Comparison of ENCODE assay signal across 2 cellular contexts in genomic region chr1:18091660-18092446, GRCh38.
TF ChIP-seq lines count a peak whose summit lies in the region.

No MANE protein-coding gene starts in this region.

TF ChIP-seq in IMR-90, 13 proteins besides CTCF, POLR2A, EP300 and RAD21 (continued from another document):
- no peak for TF ChIP-seq ELK1 (IDR thresholded peaks at IDR 0.05; ENCODE audit: borderline replicate concordance, low read depth, low read length)
- TF ChIP-seq MAFK (IDR thresholded peaks at IDR 0.05; ENCODE audit: low read depth, low read length): no peak
- no peak for TF ChIP-seq BHLHE40 (IDR thresholded peaks at IDR 0.05; ENCODE audit: low read depth, low read length)
- TF ChIP-seq MAZ (IDR thresholded peaks at IDR 0.05; ENCODE audit: borderline replicate concordance, low read depth, low read length): no peak
- TF ChIP-seq RFX5 (IDR thresholded peaks at IDR 0.05; ENCODE audit: low read depth, low read length): no peak
- TF ChIP-seq SMC3 (IDR thresholded peaks at IDR 0.05; ENCODE audit: low read depth, low read length): no peak
- no peak for TF ChIP-seq NFE2L2 (IDR thresholded peaks at IDR 0.05; ENCODE audit: low read depth, low read length)

TF ChIP-seq in WTC11, 78 proteins besides CTCF, POLR2A, EP300 and RAD21 (continued from another document):
- TF ChIP-seq ARID4B (CRISPR knock-in tag; IDR thresholded peaks at IDR 0.05; ENCODE audit: borderline replicate concordance): no peak
- TF ChIP-seq E2F5 (CRISPR knock-in tag; IDR thresholded peaks at IDR 0.05): no peak
- TF ChIP-seq PRRX2 (CRISPR knock-in tag; IDR thresholded peaks at IDR 0.05): no peak
- TF ChIP-seq GTF2I (CRISPR knock-in tag; conservative IDR thresholded peaks at IDR 0.05): no peak
- TF ChIP-seq ZNF423 (CRISPR knock-in tag; IDR thresholded peaks at IDR 0.05): no peak
- TF ChIP-seq SOX15 (CRISPR knock-in tag; IDR thresholded peaks at IDR 0.05): no peak
- no peak for TF ChIP-seq SMAD3 (CRISPR knock-in tag; IDR thresholded peaks at IDR 0.05; ENCODE audit: borderline replicate concordance)
- no peak for TF ChIP-seq ZSCAN18 (CRISPR knock-in tag; IDR thresholded peaks at IDR 0.05)
- no peak for TF ChIP-seq ZNF317 (CRISPR knock-in tag; IDR thresholded peaks at IDR 0.05; ENCODE audit: borderline replicate concordance, low read depth)
- no peak for TF ChIP-seq CBFB (CRISPR knock-in tag; IDR thresholded peaks at IDR 0.05; ENCODE audit: low read depth)
